ENCODE assay signal across 9 cellular contexts in the genomic region with DNA sequence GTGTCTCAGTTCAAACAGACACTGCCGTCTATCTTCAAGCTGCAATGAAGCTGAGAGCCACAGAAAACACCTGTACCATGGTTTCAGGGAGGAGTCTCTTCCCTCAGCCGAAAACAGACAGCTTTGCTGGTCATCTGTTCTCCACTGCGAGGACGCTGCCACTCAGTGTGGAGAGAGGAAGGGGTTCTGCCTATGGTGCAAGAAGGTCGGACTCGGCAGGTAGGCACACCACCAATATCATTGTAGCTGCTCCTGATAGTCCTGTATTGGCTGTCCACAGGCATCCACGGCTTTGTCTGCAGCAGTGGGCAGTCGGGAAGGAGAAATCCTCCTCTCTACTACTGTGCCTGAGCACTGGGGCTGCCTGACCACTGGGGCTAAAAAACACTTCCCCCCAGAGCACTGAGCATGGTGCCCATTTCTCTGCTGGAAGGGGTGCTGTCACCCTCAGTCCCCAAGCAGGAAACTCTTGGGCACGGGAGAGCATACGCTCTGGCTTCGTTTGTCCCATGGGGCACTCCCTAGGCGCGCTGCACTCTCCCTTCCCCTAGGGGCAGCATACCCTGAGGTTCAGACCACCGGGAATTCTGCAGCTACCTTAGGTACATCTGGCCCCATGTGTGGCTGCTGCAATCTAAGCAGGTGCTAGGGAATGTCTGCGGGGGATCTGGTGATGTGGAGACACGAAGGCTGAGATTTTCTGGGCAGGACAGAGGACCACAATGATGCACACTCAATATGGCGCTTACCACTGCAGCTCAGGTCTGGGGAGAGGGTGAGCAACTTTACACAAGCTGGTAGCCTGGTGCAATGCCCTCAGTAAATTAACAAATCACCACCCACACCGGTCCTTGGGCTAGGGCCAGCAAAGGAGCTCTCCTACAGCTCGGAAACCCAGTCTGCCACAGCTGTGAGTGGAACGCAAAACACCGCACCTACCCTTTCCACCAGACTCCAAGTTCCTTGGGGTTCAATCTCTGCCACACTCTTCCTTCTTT.
DNase-seq lines count a peak whose midpoint lies in the region; ATAC-seq and TF ChIP-seq lines count a peak whose summit lies in the region.
"Had no signal": no experiment of that assay in that cellular context is flagged by ENCODE, and none has a peak within 500 bp of the region (broad histone marks: within the 10 kb centered on the region; RNA-seq: fewer than 3 reads in every experiment).

No MANE protein-coding gene starts in this region.

- no peaks in the 10 kb centered on the region for H3K9me2 ChIP-seq in HCT116 (ENCODE audit: insufficient read depth)

- CTCF ChIA-PET in HCT116 (lab: Charles Lee), result interaction anchor here (0.7 to 2.0 kb wide), 21 partner anchors 10 to 1501 kb away, joined by 3 to 9 read pairs (median 4); partner anchors contain the start of gene SEMA6A
- CTCF ChIA-PET in activated naive CD4-positive, alpha-beta T cell treated with anti-CD3 and anti-CD28 coated beads, Interleukin-2, amount 10 ng/mL, durations not matched to agents 7 days and 5 days (lab: Charles Lee), result interaction anchor here (0.7 to 2.7 kb wide), 12 partner anchors 13 to 1343 kb away, joined by 3 to 27 read pairs (median 4); no protein-coding TSS in a partner anchor

- no peaks in the 10 kb centered on the region for H3K4me1 Mint-ChIP-seq in activated naive CD4-positive, alpha-beta T cell treated with anti-CD3 and anti-CD28 coated beads, Interleukin-2, amount 10 ng/mL, durations not matched to agents 7 days and 5 days

- no peaks in the 10 kb centered on the region for H3K79me2 ChIP-seq in HCT116 (ENCODE audit: insufficient read depth, low read length)
- no peaks in the 10 kb centered on the region for H3K79me2 ChIP-seq in osteoblast (ENCODE audit: insufficient read depth, low read length)

- DNase-seq in NCI-H748 (lab: John Stamatoyannopoulos, UW; ENCODE audit: unreplicated experiment) (peak; percentile 62), NCI-H748 treated with DMSO at 0.1 percent for 48 hours (lab: John Stamatoyannopoulos, UW) (no peak), HCT116 (ENCODE audit: low read depth, low spot score) (peak; percentile 23), NCI-H1048 (lab: John Stamatoyannopoulos, UW) (peak; percentile 6), colonic mucosa (peak; percentile 60), osteoblast (ENCODE audit: insufficient read length, low spot score, missing footprints) (peak; percentile 68), NCI-H446 treated with DMSO at 0.1 percent for 48 hours (lab: John Stamatoyannopoulos, UW) (no peak)
- no peak for DNase-seq in activated naive CD4-positive, alpha-beta T cell treated with anti-CD3 and anti-CD28 coated beads, Interleukin-2, amount 10 ng/mL, durations not matched to agents 7 days and 5 days

- peak overlapping the region; percentile 80 for H3K4me2 ChIP-seq in HCT116 (ENCODE audit: low read length)
- no peak overlapping the region for H3K4me2 ChIP-seq in osteoblast (ENCODE audit: insufficient read depth, low read length)
- H3K4me2 ChIP-seq: BLaER1 treated with 17β-estradiol and CSF1 and Interleukin-3, amounts not matched to agents 10 nM and 100 nM had no signal

- H3K9me3 ChIP-seq in HCT116 (ENCODE audit: control insufficient read depth in 1 of 2, insufficient read depth in 1 of 2, low read depth in 1 of 2, low read length in 2 of 2), result no peaks in the 10 kb centered on the region
- no peaks in the 10 kb centered on the region for H3K9me3 ChIP-seq in colonic mucosa
- H3K9me3 ChIP-seq in osteoblast (ENCODE audit: low read depth, low read length), result no peaks in the 10 kb centered on the region

- TF ChIP-seq CTCF in HCT116 (IDR thresholded peaks at IDR 0.05 in 2 of 3, conservative IDR thresholded peaks at IDR 0.05 in 1 of 3; ENCODE audit: borderline replicate concordance in 1 of 3, insufficient read depth in 1 of 3, low read depth in 2 of 3, low read length in 2 of 3), result peak; percentile 6 to 69 (median 68); a peak in 4 of 6 replicates
- TF ChIP-seq CTCF in colonic mucosa (IDR thresholded peaks at IDR 0.05), result peak; percentile 47
- no peak for TF ChIP-seq CTCF in osteoblast (IDR thresholded peaks at IDR 0.05; ENCODE audit: extremely low read depth, low read depth, low read length)

- H3K4me1 ChIP-seq in HCT116 (ENCODE audit: control insufficient read depth in 1 of 2, insufficient read depth in 2 of 2, low read length in 2 of 2), result no peaks in the 10 kb centered on the region
- no peaks in the 10 kb centered on the region for H3K4me1 ChIP-seq in colonic mucosa
- H3K4me1 ChIP-seq in osteoblast (ENCODE audit: insufficient read depth, low read length), result no peaks in the 10 kb centered on the region

- H3K36me3 ChIP-seq in HCT116 (ENCODE audit: control insufficient read depth in 1 of 2, insufficient read depth in 2 of 2, low read length in 2 of 2) (no peaks in the 10 kb centered on the region), colonic mucosa (no peaks in the 10 kb centered on the region), osteoblast (ENCODE audit: insufficient read depth, low read length) (no peaks in the 10 kb centered on the region)
- H3K36me3 ChIP-seq: BLaER1 treated with 17β-estradiol and CSF1 and Interleukin-3, amounts not matched to agents 10 nM and 100 nM had no signal

- TF ChIP-seq RAD21 in HCT116 (IDR thresholded peaks at IDR 0.05; ENCODE audit: low read depth), result peak; percentile 27; the same call in 1 of the 2 replicates

- no peaks in the 10 kb centered on the region for H3K27me3 ChIP-seq in HCT116 (ENCODE audit: insufficient read depth, low read length)
- no peaks in the 10 kb centered on the region for H3K27me3 ChIP-seq in colonic mucosa
- no peaks in the 10 kb centered on the region for H3K27me3 ChIP-seq in osteoblast (ENCODE audit: insufficient read depth, low read length)
- H3K27me3 ChIP-seq: BLaER1 treated with 17β-estradiol and CSF1 and Interleukin-3, amounts not matched to agents 10 nM and 100 nM had no signal

- H3K27ac Mint-ChIP-seq in activated naive CD4-positive, alpha-beta T cell treated with anti-CD3 and anti-CD28 coated beads, Interleukin-2, amount 10 ng/mL, durations not matched to agents 7 days and 5 days, result no peak overlapping the region

- RAD21 ChIA-PET in HCT116 (lab: Charles Lee; ENCODE audit: low non-redundant PET in 1 of 2, low total read pairs in 2 of 2, uncharacterized antibody in 2 of 2, unreplicated experiment in 2 of 2), result interaction anchor here in 1 of 2 experiments (0.7 kb wide), 1 partner anchor 135 kb away, joined by 3 read pairs; no protein-coding TSS in a partner anchor

- POLR2A ChIA-PET in HCT116 (lab: Charles Lee), result no interaction called here

- H3K9ac ChIP-seq in HCT116 (ENCODE audit: low read length), result peak overlapping the region; percentile 19; the same call in 1 of the 2 replicates
- peak overlapping the region in 1 of 2 donors; percentile 87 for H3K9ac ChIP-seq in colonic mucosa (ENCODE audit: low read depth in 2 of 2, low read length in 2 of 2)
- H3K9ac ChIP-seq: BLaER1 treated with 17β-estradiol and CSF1 and Interleukin-3, amounts not matched to agents 10 nM and 100 nM had no signal

- no peaks in the 10 kb centered on the region for H3K27me3 Mint-ChIP-seq in activated naive CD4-positive, alpha-beta T cell treated with anti-CD3 and anti-CD28 coated beads, Interleukin-2, amount 10 ng/mL, durations not matched to agents 7 days and 5 days

- no peak overlapping the region for H3K4me3 Mint-ChIP-seq in activated naive CD4-positive, alpha-beta T cell treated with anti-CD3 and anti-CD28 coated beads, Interleukin-2, amount 10 ng/mL, durations not matched to agents 7 days and 5 days

- H3K36me3 Mint-ChIP-seq in activated naive CD4-positive, alpha-beta T cell treated with anti-CD3 and anti-CD28 coated beads, Interleukin-2, amount 10 ng/mL, durations not matched to agents 7 days and 5 days, result no peaks in the 10 kb centered on the region

- no peaks in the 10 kb centered on the region for H3K9me3 Mint-ChIP-seq in activated naive CD4-positive, alpha-beta T cell treated with anti-CD3 and anti-CD28 coated beads, Interleukin-2, amount 10 ng/mL, durations not matched to agents 7 days and 5 days

- intact Hi-C loops in HCT116 (cut with micrococcal nuclease) (no loop called here), colonic mucosa (cut with DNase I) (no loop called here)

- peak; percentile 79 for ATAC-seq in HCT116

- TF ChIP-seq POLR2A in HCT116 (IDR thresholded peaks at IDR 0.05; ENCODE audit: borderline replicate concordance, extremely low read depth, insufficient read depth, insufficient read length), result no peak

- H4K20me1 ChIP-seq in HCT116 (ENCODE audit: insufficient read depth) (no peaks in the 10 kb centered on the region), osteoblast (ENCODE audit: insufficient read depth, low read length) (no peaks in the 10 kb centered on the region)
- H4K20me1 ChIP-seq: BLaER1 treated with 17β-estradiol and CSF1 and Interleukin-3, amounts not matched to agents 10 nM and 100 nM had no signal

- H3K4me3 ChIP-seq in HCT116 (replicated peaks in 1 of 2; ENCODE audit: low read depth in 1 of 2, low read length in 2 of 2), result peak overlapping the region; percentile 49 to 62
- peak overlapping the region; percentile 36 for H3K4me3 ChIP-seq in colonic mucosa
- no peak overlapping the region for H3K4me3 ChIP-seq in osteoblast (ENCODE audit: insufficient read depth, low read length)
- H3K4me3 ChIP-seq: BLaER1 treated with 17β-estradiol and CSF1 and Interleukin-3, amounts not matched to agents 10 nM and 100 nM had no signal

- TSS peak; percentile 49 for BruUV-seq in HCT116 (replicated peaks; lab: Mats Ljungman, UMichigan)

- peak overlapping the region; percentile 75 for H2AFZ ChIP-seq in HCT116 (ENCODE audit: low read depth, low read length, poor library complexity, severe bottlenecking)
- no peak overlapping the region for H2AFZ ChIP-seq in osteoblast (ENCODE audit: low read length)

- peak overlapping the region; percentile 18; the same call in 1 of the 2 replicates for H3K27ac ChIP-seq in HCT116 (ENCODE audit: low read depth, low read length)
- no peak overlapping the region for H3K27ac ChIP-seq in colonic mucosa
- no peak overlapping the region for H3K27ac ChIP-seq in osteoblast (ENCODE audit: low read depth, low read length)
- H3K27ac ChIP-seq: BLaER1 treated with 17β-estradiol and CSF1 and Interleukin-3, amounts not matched to agents 10 nM and 100 nM had no signal

TF ChIP-seq in HCT116, 20 proteins besides CTCF, POLR2A, EP300 and RAD21:
- TF ChIP-seq CBX3 (IDR thresholded peaks at IDR 0.05; ENCODE audit: low read depth) (peak; percentile 74), ZFX (IDR thresholded peaks at IDR 0.05) (no peak), JUND (IDR thresholded peaks at IDR 0.05) (no peak)
- TF ChIP-seq, protein P1, sequence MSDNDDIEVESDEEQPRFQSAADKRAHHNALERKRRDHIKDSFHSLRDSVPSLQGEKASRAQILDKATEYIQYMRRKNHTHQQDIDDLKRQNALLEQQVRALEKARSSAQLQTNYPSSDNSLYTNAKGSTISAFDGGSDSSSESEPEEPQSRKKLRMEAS (IDR thresholded peaks at IDR 0.05), result 0 out of 2 replicates have a peak, but pooled peaks have one; percentile 20
TF ChIP-seq in HCT116: peak in this region for 2.

Comparison
In these comparisons a context has a peak if more than half of its experiments do, and no peak if none do; other contexts are left out.
1. DNase-seq: peak in NCI-H748 (single experiment), HCT116 (single experiment), NCI-H1048 (single experiment), colonic mucosa (single experiment) and osteoblast (single experiment); none in NCI-H748 treated with DMSO at 0.1 percent for 48 hours (single experiment), activated naive CD4-positive, alpha-beta T cell treated with anti-CD3 and anti-CD28 coated beads, Interleukin-2, amount 10 ng/mL, durations not matched to agents 7 days and 5 days (single experiment) and NCI-H446 treated with DMSO at 0.1 percent for 48 hours (single experiment).